ENCODE assay signal across 32 cellular contexts in genomic region chr1:217526636-217527035, GRCh38.
DNase-seq lines count a peak whose midpoint lies in the region; ATAC-seq and TF ChIP-seq lines count a peak whose summit lies in the region.
"Had no signal": no experiment of that assay in that cellular context is flagged by ENCODE, and none has a peak within 500 bp of the region (broad histone marks: within the 10 kb centered on the region; RNA-seq: fewer than 3 reads in every experiment).

No MANE protein-coding gene starts in this region.

- CTCF ChIA-PET in Caco-2 (lab: Charles Lee) = no interaction called here

- peak overlapping the region; percentile 71 for H3K4me2 ChIP-seq in skeletal muscle satellite cell (ENCODE audit: low read length)
- H3K4me2 ChIP-seq: A549, hepatocyte had no signal

- no TSS peak for BruUV-seq in Caco-2 (replicated peaks; lab: Mats Ljungman, UMichigan)

- peaks cover 9% of the 10 kb centered on the region for H3K9me3 Mint-ChIP-seq in Caco-2 (ENCODE audit: unreplicated experiment)
- H3K9me3 Mint-ChIP-seq in activated naive CD4-positive, alpha-beta T cell treated with anti-CD3 and anti-CD28 coated beads, Interleukin-2, amount 50 U/mL, for 72 hours = no peaks in the 10 kb centered on the region
- H3K9me3 Mint-ChIP-seq: activated CD4-positive, alpha-beta memory T cell treated with anti-CD3 and anti-CD28 coated beads for 36 hours; activated naive CD4-positive, alpha-beta T cell treated with anti-CD3 and anti-CD28 coated beads, Interleukin-2, amount 10 ng/mL, durations not matched to agents 7 days and 5 days; activated T-helper 1 cell treated with anti-CD3 and anti-CD28 coated beads, Interleukin-12 subunit alpha, Interleukin-12 subunit beta, Interleukin-2, Interleukin-4 antibody, amounts not matched to agents 30 ng/mL and 10 ng/mL and 1 ng/mL, durations not matched to agents 14 hours and 24 hours and 36 hours had no signal

- H3K4me3 Mint-ChIP-seq in Caco-2 (ENCODE audit: unreplicated experiment) = no peak overlapping the region
- H3K4me3 Mint-ChIP-seq: activated CD4-positive, alpha-beta memory T cell treated with anti-CD3 and anti-CD28 coated beads for 36 hours; activated naive CD4-positive, alpha-beta T cell treated with anti-CD3 and anti-CD28 coated beads, Interleukin-2, amount 10 ng/mL, durations not matched to agents 7 days and 5 days; activated T-helper 1 cell treated with anti-CD3 and anti-CD28 coated beads, Interleukin-12 subunit alpha, Interleukin-12 subunit beta, Interleukin-2, Interleukin-4 antibody, amounts not matched to agents 30 ng/mL and 10 ng/mL and 1 ng/mL, durations not matched to agents 14 hours and 24 hours and 36 hours; dendritic cell treated with granulocyte-macrophage colony-stimulating factor and Interleukin-4, amounts not matched to agents 40 ng/mL and 50 ng/mL, for 4 days; endodermal cell; H9 had no signal

- TF ChIP-seq CTCF in choroid plexus epithelial cell (conservative IDR thresholded peaks at IDR 0.05; ENCODE audit: low read depth, low read length) = no peak
- TF ChIP-seq CTCF in Caco-2 (IDR thresholded peaks at IDR 0.05; ENCODE audit: insufficient read depth in 1 of 2, low read depth in 1 of 2, low read length in 1 of 2, severe bottlenecking in 1 of 2, unreplicated experiment in 1 of 2) = no peak

- H3K27me3 ChIP-seq in skeletal muscle satellite cell (ENCODE audit: control insufficient read depth, insufficient read depth, low read length) (no peaks in the 10 kb centered on the region), Caco-2 (replicated peaks; ENCODE audit: control insufficient read depth, insufficient read depth, low read length) (no peaks in the 10 kb centered on the region)
- H3K27me3 ChIP-seq: BE2C, gastroesophageal sphincter, hepatocyte, sigmoid colon, SJSA1, suprapubic skin had no signal

- H3K36me3 ChIP-seq in skeletal muscle satellite cell (ENCODE audit: insufficient read depth, low read length) (no peaks in the 10 kb centered on the region), Caco-2 (ENCODE audit: control insufficient read depth, insufficient read depth, low read length) (no peaks in the 10 kb centered on the region)
- H3K36me3 ChIP-seq: BE2C, sigmoid colon, SJSA1, suprapubic skin had no signal

- intact Hi-C loops in Caco-2 (cut with micrococcal nuclease; ENCODE audit: unreplicated experiment) = no loop called here

- no peaks in the 10 kb centered on the region for H3K27me3 Mint-ChIP-seq in Caco-2 (ENCODE audit: insufficient read depth, unreplicated experiment)
- H3K27me3 Mint-ChIP-seq: activated CD4-positive, alpha-beta memory T cell treated with anti-CD3 and anti-CD28 coated beads for 36 hours; activated naive CD4-positive, alpha-beta T cell treated with anti-CD3 and anti-CD28 coated beads, Interleukin-2, amount 10 ng/mL, durations not matched to agents 7 days and 5 days; dendritic cell treated with granulocyte-macrophage colony-stimulating factor and Interleukin-4, amounts not matched to agents 40 ng/mL and 50 ng/mL, for 4 days; progenitor cell of endocrine pancreas had no signal

- POLR2A ChIA-PET in Caco-2 (lab: Charles Lee) = no interaction called here

- H3K4me3 ChIP-seq in choroid plexus epithelial cell (ENCODE audit: low read depth, low read length) (no peak overlapping the region), skeletal muscle satellite cell (ENCODE audit: low read length) (no peak overlapping the region), Caco-2 (ENCODE audit: low read depth, low read length) (no peak overlapping the region)
- H3K4me3 ChIP-seq: A549, gastroesophageal sphincter, hepatocyte, sigmoid colon, SJSA1, suprapubic skin had no signal

- H3K9ac ChIP-seq in skeletal muscle satellite cell (ENCODE audit: low read depth, low read length) = no peak overlapping the region

- no peaks in the 10 kb centered on the region for H3K36me3 Mint-ChIP-seq in Caco-2 (ENCODE audit: insufficient read depth, unreplicated experiment)
- peaks cover 0 to 7% of the 10 kb centered on the region in 2 donors for H3K36me3 Mint-ChIP-seq in activated naive CD4-positive, alpha-beta T cell treated with anti-CD3 and anti-CD28 coated beads, Interleukin-2, amount 50 U/mL, for 72 hours
- H3K36me3 Mint-ChIP-seq: activated naive CD4-positive, alpha-beta T cell treated with anti-CD3 and anti-CD28 coated beads, Interleukin-2, amount 10 ng/mL, durations not matched to agents 7 days and 5 days had no signal

- no peak for ATAC-seq in activated naive CD4-positive, alpha-beta T cell treated with anti-CD3 and anti-CD28 coated beads, Interleukin-2, amount 50 U/mL, for 72 hours
- ATAC-seq: A549; activated CD4-positive, CD25-positive, alpha-beta regulatory T cell treated with anti-CD3 and anti-CD28 coated beads, Interleukin-2, amount 50 U/mL, for 24 hours; gastroesophageal sphincter; Panc1 had no signal

- H3K9me3 ChIP-seq in skeletal muscle satellite cell (replicated peaks; ENCODE audit: low read length) (no peaks in the 10 kb centered on the region), Caco-2 (no peaks in the 10 kb centered on the region)
- H3K9me3 ChIP-seq: A549, BE2C, sigmoid colon, SJSA1, suprapubic skin had no signal

- H3K27ac Mint-ChIP-seq in Caco-2 (ENCODE audit: unreplicated experiment) = no peak overlapping the region
- H3K27ac Mint-ChIP-seq in activated naive CD4-positive, alpha-beta T cell treated with anti-CD3 and anti-CD28 coated beads, Interleukin-2, amount 50 U/mL, for 72 hours = no peak overlapping the region
- H3K27ac Mint-ChIP-seq: activated CD4-positive, alpha-beta memory T cell treated with anti-CD3 and anti-CD28 coated beads for 36 hours; activated naive CD4-positive, alpha-beta T cell treated with anti-CD3 and anti-CD28 coated beads, Interleukin-2, amount 10 ng/mL, durations not matched to agents 7 days and 5 days; activated T-helper 1 cell treated with anti-CD3 and anti-CD28 coated beads, Interleukin-12 subunit alpha, Interleukin-12 subunit beta, Interleukin-2, Interleukin-4 antibody, amounts not matched to agents 30 ng/mL and 10 ng/mL and 1 ng/mL, durations not matched to agents 14 hours and 24 hours and 36 hours; dendritic cell treated with granulocyte-macrophage colony-stimulating factor and Interleukin-4, amounts not matched to agents 40 ng/mL and 50 ng/mL, for 4 days; endodermal cell; H9; progenitor cell of endocrine pancreas had no signal

- DNase-seq in NCI-H748 (lab: John Stamatoyannopoulos, UW; ENCODE audit: unreplicated experiment) (peak; percentile 44), NCI-H748 treated with DMSO at 0.1 percent for 48 hours (lab: John Stamatoyannopoulos, UW) (no peak), NCI-H2171 treated with DMSO at 0.1 percent for 48 hours (lab: John Stamatoyannopoulos, UW) (peak; percentile 83), choroid plexus epithelial cell (ENCODE audit: low read depth) (peak; percentile 48), Caco-2 (no peak), AG20443 (ENCODE audit: low spot score) (no peak)
- no peak for DNase-seq in activated naive CD4-positive, alpha-beta T cell treated with anti-CD3 and anti-CD28 coated beads, Interleukin-2, amount 50 U/mL, for 72 hours (ENCODE audit: low spot score in 2 of 2)
- DNase-seq: activated CD4-positive, alpha-beta memory T cell treated with anti-CD3 and anti-CD28 coated beads for 36 hours; activated CD8-positive, alpha-beta memory T cell treated with anti-CD3 and anti-CD28 coated beads, Interleukin-2, amount 50 U/mL, for 4 hours; activated naive CD4-positive, alpha-beta T cell treated with anti-CD3 and anti-CD28 coated beads, Interleukin-2, amount 10 ng/mL, durations not matched to agents 7 days and 5 days; BE2C; caudate nucleus; endodermal cell; H9; MM.1S; NCI-H1417; NCI-H2081; sigmoid colon; stimulated activated CD4-positive, alpha-beta T cell treated with anti-CD3 and anti-CD28 coated beads, Interleukin-15, amount 100 ng/mL, for 24 hours; stimulated activated naive CD4-positive, alpha-beta T cell; T-helper 1 cell had no signal

- no peaks in the 10 kb centered on the region for H3K4me1 Mint-ChIP-seq in Caco-2 (ENCODE audit: low read depth, unreplicated experiment)
- H3K4me1 Mint-ChIP-seq: activated naive CD4-positive, alpha-beta T cell treated with anti-CD3 and anti-CD28 coated beads, Interleukin-2, amount 10 ng/mL, durations not matched to agents 7 days and 5 days; endodermal cell; H9 had no signal

- H3K4me1 ChIP-seq in skeletal muscle satellite cell (ENCODE audit: control insufficient read depth, insufficient read depth, low read length) (peaks cover 30% of the 10 kb centered on the region), Caco-2 (no peaks in the 10 kb centered on the region)
- H3K4me1 ChIP-seq: BE2C, suprapubic skin had no signal

Comparison
In these comparisons a context has a peak if more than half of its experiments do, and no peak if none do; other contexts are left out.
1. DNase-seq: peak in NCI-H748 (single experiment), NCI-H2171 treated with DMSO at 0.1 percent for 48 hours (single experiment) and choroid plexus epithelial cell (single experiment); none in NCI-H748 treated with DMSO at 0.1 percent for 48 hours (single experiment), Caco-2 (0 of 2), AG20443 (single experiment) and activated naive CD4-positive, alpha-beta T cell treated with anti-CD3 and anti-CD28 coated beads, Interleukin-2, amount 50 U/mL, for 72 hours (0 of 2).